ENCODE assay signal across 8 cellular contexts in genomic region chr15:74545776-74546656, GRCh38. TPM values are rescaled to one million over a fixed set of nuclear protein-coding genes. Genes with fewer than 3 reads are reported as not detected.
DNase-seq lines count a peak whose midpoint lies in the region; ATAC-seq and TF ChIP-seq lines count a peak whose summit lies in the region.

No MANE protein-coding gene starts in this region.

- H3K9me3 ChIP-seq in right atrium auricular region (no peaks in the 10 kb centered on the region), sigmoid colon (no peaks in the 10 kb centered on the region)

- peak in 2 of 4 donors; percentile 50 to 63 for TF ChIP-seq EP300 in sigmoid colon (IDR thresholded peaks at IDR 0.05)

- peak overlapping the region in 1 of 2 donors; percentile 21 for H3K27ac ChIP-seq in right atrium auricular region
- peak overlapping the region; percentile 21 to 61 (median 57) for H3K27ac ChIP-seq in sigmoid colon

- H3K27me3 ChIP-seq in right atrium auricular region (no peaks in the 10 kb centered on the region), sigmoid colon (no peaks in the 10 kb centered on the region)

- peaks cover 0 to 47% of the 10 kb centered on the region in 2 donors for H3K4me1 ChIP-seq in right atrium auricular region
- peaks cover 0 to 37% (median 30%) of the 10 kb centered on the region in 4 donors for H3K4me1 ChIP-seq in sigmoid colon

- DNase-seq in GM13976 (ENCODE audit: low spot score): peak; percentile 81
- peak; percentile 64 for DNase-seq in NCI-H146 treated with DMSO at 0.1 percent for 48 hours (lab: John Stamatoyannopoulos, UW; ENCODE audit: unreplicated experiment)
- DNase-seq in T-helper 2 cell: peak; percentile 56 to 91 (median 89)
- peak; percentile 68 to 99 (median 94) for DNase-seq in amygdala (lab: John Stamatoyannopoulos, UW)
- DNase-seq in right atrium auricular region (ENCODE audit: low spot score): peak; percentile 95
- peak; percentile 98 for DNase-seq in sigmoid colon
- DNase-seq in NK-92 (lab: John Stamatoyannopoulos, UW; ENCODE audit: unreplicated experiment): no peak

- in situ Hi-C loops in GM13976 (cut with MboI; ENCODE audit: low sequenced_read_pairs, unreplicated experiment): no loop called here

- peak overlapping the region in 1 of 2 donors; percentile 21 for H3K4me3 ChIP-seq in right atrium auricular region
- H3K4me3 ChIP-seq in sigmoid colon: peak overlapping the region in 1 of 4 donors; percentile 13

- intact Hi-C loops in sigmoid colon (cut with DNase I): loop anchor here (1.0 to 10.0 kb wide), 2 partner anchors 85 to 389 kb away; partner anchors contain the start of genes COX5A and UBL7

- WGBS in sigmoid colon, 2 donors: 1 to 2% methylated on average over 23 of the region's 23 CpGs

- peak; percentile 44 for ATAC-seq in HG02852 (IDR thresholded peaks at IDR 0.05; ENCODE audit: unreplicated experiment)

- TF ChIP-seq CTCF in GM13976 (IDR thresholded peaks at IDR 0.05; ENCODE audit: borderline replicate concordance, control extremely low read depth, extremely low read depth, insufficient read depth, missing control alignments) (no peak), right atrium auricular region (IDR thresholded peaks at IDR 0.05) (peak in 1 of 2 donors; percentile 15), sigmoid colon (IDR thresholded peaks at IDR 0.05) (no peak)

- TF ChIP-seq POLR2A in sigmoid colon (IDR thresholded peaks at IDR 0.05): no peak

- H3K36me3 ChIP-seq in right atrium auricular region (no peaks in the 10 kb centered on the region), sigmoid colon (peaks cover 0 to 10% (median 0%) of the 10 kb centered on the region in 4 donors)

RNA-seq across cellular contexts. Expression of gene ARID3B, which starts 5.0 kb away (rescaled TPM):
- total RNA-seq in right atrium auricular region (1 to 10 TPM; 1.8 to 3.5 TPM), sigmoid colon (1 to 10 TPM; 2.3 to 9.7 (median 3.4) TPM)
- 1 to 10 TPM; 5.3 to 9.3 (median 5.4) TPM for polyA plus RNA-seq in sigmoid colon
